8 cellular contexts compared by ENCODE assay signal in genomic region chr7:143395187-143396149, GRCh38. TPM values are rescaled to one million over a fixed set of nuclear protein-coding genes. Genes with fewer than 3 reads are reported as not detected.
DNase-seq lines count a peak whose midpoint lies in the region; ATAC-seq and TF ChIP-seq lines count a peak whose summit lies in the region.

No MANE protein-coding gene starts in this region.

- peaks cover 3 to 30% (median 10%) of the 10 kb centered on the region in 5 donors for H3K36me3 Mint-ChIP-seq in naive thymus-derived CD4-positive, alpha-beta T cell
- H3K36me3 Mint-ChIP-seq in nephron progenitor cell (ENCODE audit: low read depth) = peaks cover 8% of the 10 kb centered on the region

- H3K4me3 ChIP-seq in HL-60 (replicated peaks; ENCODE audit: insufficient read depth, low read length) (no peak overlapping the region), choroid plexus epithelial cell (ENCODE audit: low read depth, low read length) (no peak overlapping the region), Karpas-422 (ENCODE audit: low read length) (no peak overlapping the region)
- H3K4me3 ChIP-seq in naive thymus-derived CD4-positive, alpha-beta T cell (ENCODE audit: low read length) = no peak overlapping the region

- no peaks in the 10 kb centered on the region for H3K4me1 ChIP-seq in naive thymus-derived CD4-positive, alpha-beta T cell (ENCODE audit: control insufficient read depth in 2 of 2, insufficient read depth in 2 of 2, low read length in 2 of 2)
- no peaks in the 10 kb centered on the region for H3K4me1 ChIP-seq in Karpas-422 (ENCODE audit: low read length)

- H3K9me2 ChIP-seq in Karpas-422 (replicated peaks; ENCODE audit: insufficient read depth, low read length) = no peaks in the 10 kb centered on the region

- DNase-seq in EH (ENCODE audit: low read depth) (peak; percentile 49), HL-60 (ENCODE audit: low read depth in 1 of 2, low spot score in 1 of 2) (no peak), choroid plexus epithelial cell (ENCODE audit: low read depth) (no peak), nephron progenitor cell (no peak), Karpas-422 (no peak), middle frontal gyrus (ENCODE audit: extremely low spot score, low spot score) (no peak)
- DNase-seq in naive thymus-derived CD4-positive, alpha-beta T cell = no peak
- DNase-seq in stimulated activated CD4-positive, alpha-beta T cell treated with anti-CD3 and anti-CD28 coated beads, Interleukin-12 subunit alpha, Interleukin-12 subunit beta, amount 100 ng/mL, for 4 hours = no peak

- H3K4me2 ChIP-seq in Karpas-422 (ENCODE audit: low read depth, low read length, poor library complexity, severe bottlenecking) = no peak overlapping the region

- no peaks in the 10 kb centered on the region for H3K9me3 ChIP-seq in naive thymus-derived CD4-positive, alpha-beta T cell (ENCODE audit: control insufficient read depth in 2 of 3, low read length in 3 of 3)
- no peaks in the 10 kb centered on the region for H3K9me3 ChIP-seq in Karpas-422 (ENCODE audit: low read length)

- intact Hi-C loops in naive thymus-derived CD4-positive, alpha-beta T cell (cut with micrococcal nuclease) = no loop called here

- no peaks in the 10 kb centered on the region for H3K9me3 Mint-ChIP-seq in naive thymus-derived CD4-positive, alpha-beta T cell
- H3K9me3 Mint-ChIP-seq in nephron progenitor cell = no peaks in the 10 kb centered on the region

- ATAC-seq in naive thymus-derived CD4-positive, alpha-beta T cell = peak; percentile 58

- no peak overlapping the region for H2AFZ ChIP-seq in Karpas-422 (ENCODE audit: low read length)

- peak overlapping the region in 8 of 9 donors; percentile 46 to 94 (median 82) for H3K27ac Mint-ChIP-seq in naive thymus-derived CD4-positive, alpha-beta T cell
- H3K27ac Mint-ChIP-seq in nephron progenitor cell = no peak overlapping the region

- H3K36me3 ChIP-seq in naive thymus-derived CD4-positive, alpha-beta T cell (ENCODE audit: control insufficient read depth in 2 of 3, insufficient read depth in 3 of 3, low read length in 3 of 3) = peaks cover 0 to 98% (median 20%) of the 10 kb centered on the region in 3 experiments
- H3K36me3 ChIP-seq in Karpas-422 (ENCODE audit: insufficient read depth, low read length) = no peaks in the 10 kb centered on the region

- H3K4me3 Mint-ChIP-seq in naive thymus-derived CD4-positive, alpha-beta T cell = no peak overlapping the region
- no peak overlapping the region for H3K4me3 Mint-ChIP-seq in nephron progenitor cell

- H3K27ac ChIP-seq in HL-60 (replicated peaks) = no peak overlapping the region
- no peak overlapping the region for H3K27ac ChIP-seq in naive thymus-derived CD4-positive, alpha-beta T cell (ENCODE audit: low read depth, low read length)
- no peak overlapping the region for H3K27ac ChIP-seq in Karpas-422 (ENCODE audit: low read length)

- CTCF ChIA-PET in naive thymus-derived CD4-positive, alpha-beta T cell (lab: Charles Lee) = interaction anchor here (0.7 to 2.1 kb wide), 3 partner anchors 11 to 120 kb away, joined by 3 to 14 read pairs (median 5); partner anchors contain the start of gene EPHA1

- H3K27me3 Mint-ChIP-seq in naive thymus-derived CD4-positive, alpha-beta T cell = no peaks in the 10 kb centered on the region
- peaks cover 7% of the 10 kb centered on the region for H3K27me3 Mint-ChIP-seq in nephron progenitor cell (ENCODE audit: low read depth, poor library complexity)

- peak; percentile 3 for TF ChIP-seq CTCF in HL-60 (IDR thresholded peaks at IDR 0.05; ENCODE audit: insufficient read depth, low read length)
- TF ChIP-seq CTCF in choroid plexus epithelial cell (conservative IDR thresholded peaks at IDR 0.05; ENCODE audit: low read depth, low read length) = peak; percentile 46
- TF ChIP-seq CTCF in nephron progenitor cell (IDR thresholded peaks at IDR 0.05) = no peak

- H4K20me1 ChIP-seq in Karpas-422 (ENCODE audit: insufficient read depth, low read depth, low read length) = no peaks in the 10 kb centered on the region

- POLR2A ChIA-PET in naive thymus-derived CD4-positive, alpha-beta T cell (lab: Charles Lee) = interaction anchor here (1.2 to 3.4 kb wide), 6 partner anchors 10 to 16 kb away, joined by 3 to 19 read pairs (median 4); no protein-coding TSS in a partner anchor

- H3K4me1 Mint-ChIP-seq in naive thymus-derived CD4-positive, alpha-beta T cell = peaks cover 7 to 17% (median 10%) of the 10 kb centered on the region in 7 donors
- peaks cover 10% of the 10 kb centered on the region for H3K4me1 Mint-ChIP-seq in nephron progenitor cell

- no peaks in the 10 kb centered on the region for H3K27me3 ChIP-seq in HL-60 (ENCODE audit: insufficient read depth, poor library complexity, severe bottlenecking)
- no peaks in the 10 kb centered on the region for H3K27me3 ChIP-seq in naive thymus-derived CD4-positive, alpha-beta T cell (ENCODE audit: control insufficient read depth in 2 of 2, insufficient read depth in 2 of 2, low read length in 2 of 2)
- H3K27me3 ChIP-seq in Karpas-422 (ENCODE audit: low read length) = no peaks in the 10 kb centered on the region

- no peaks in the 10 kb centered on the region for H3K79me2 ChIP-seq in Karpas-422 (ENCODE audit: low read length)

- no peak overlapping the region for H3K9ac ChIP-seq in Karpas-422 (ENCODE audit: low read length)

RNA-seq across cellular contexts. Expression of gene EPHA1, which starts 13.2 kb away (rescaled TPM):
- total RNA-seq in naive thymus-derived CD4-positive, alpha-beta T cell = 10 to 100 TPM in 4 of 5 experiments, 1 to 10 TPM in 1; 4.1 to 63.1 (median 33.6) TPM
- polyA plus RNA-seq in naive thymus-derived CD4-positive, alpha-beta T cell = 10 to 100 TPM; 10.9 to 41.4 TPM
- total RNA-seq in Karpas-422 (2014; rRNA removed; shearing (Covaris generic); ENCODE audit: low replicate concordance) = not detected in 2 replicates

RNA-seq across cellular contexts. Expression of gene ZYX, which starts 14.3 kb away (rescaled TPM):
- total RNA-seq in naive thymus-derived CD4-positive, alpha-beta T cell = 100 to 1,000 TPM; 110 to 264 (median 124) TPM
- 100 to 1,000 TPM in 1 of 2 donors, 10 to 100 TPM in 1; 54.2 to 101 TPM for polyA plus RNA-seq in naive thymus-derived CD4-positive, alpha-beta T cell
- 9.2 and 12.0 TPM in 2 replicates for total RNA-seq in Karpas-422 (2014; rRNA removed; shearing (Covaris generic); ENCODE audit: low replicate concordance)

RNA-seq across cellular contexts. Expression of gene FAM131B, which starts 33.0 kb away (rescaled TPM):
- 1 to 10 TPM in 1 of 5 experiments, under 1 TPM in 2, not detected in 2; 0.19 to 1.4 (median 0.53) TPM for total RNA-seq in naive thymus-derived CD4-positive, alpha-beta T cell
- polyA plus RNA-seq in naive thymus-derived CD4-positive, alpha-beta T cell = not detected
- total RNA-seq in Karpas-422 (2014; rRNA removed; shearing (Covaris generic); ENCODE audit: low replicate concordance) = 0.11 TPM in 1 of 2 replicates, not detected in the other

RNA-seq across cellular contexts. Expression of gene TAS2R60, which starts 47.8 kb away (rescaled TPM):
- 1 to 10 TPM in 4 of 5 experiments, not detected in 1; 1.4 to 2.5 (median 1.8) TPM for total RNA-seq in naive thymus-derived CD4-positive, alpha-beta T cell
- under 1 TPM in 1 of 2 donors, not detected in 1; 0.33 TPM for polyA plus RNA-seq in naive thymus-derived CD4-positive, alpha-beta T cell
- not detected in 2 replicates for total RNA-seq in Karpas-422 (2014; rRNA removed; shearing (Covaris generic); ENCODE audit: low replicate concordance)
